27 cellular contexts compared by ENCODE assay signal in the genomic region with DNA sequence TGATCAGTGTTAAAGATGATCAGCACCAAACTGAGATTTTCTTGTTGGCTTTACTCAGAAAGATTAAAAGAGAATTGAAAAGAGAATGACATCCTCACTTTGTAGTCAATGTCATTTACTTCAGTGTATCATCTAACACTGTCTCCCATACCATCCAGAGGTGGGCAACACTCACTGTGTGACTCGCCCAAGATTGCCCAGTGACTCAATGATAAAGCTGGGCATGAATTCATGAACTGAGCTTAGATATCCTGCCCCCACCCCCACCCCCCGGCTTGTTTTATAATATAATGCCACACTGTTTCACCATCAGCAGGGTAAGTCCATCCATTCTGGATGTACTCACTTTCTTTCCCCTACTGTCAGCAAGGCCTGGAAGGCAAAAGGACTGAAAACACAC.
"Had no signal": no experiment of that assay in that cellular context is flagged by ENCODE, and none has a peak within 500 bp of the region (broad histone marks: within the 10 kb centered on the region; RNA-seq: fewer than 3 reads in every experiment).

No MANE protein-coding gene starts in this region.

- H2AFZ ChIP-seq: hepatocyte had no signal

- H3K4me2 ChIP-seq: hepatocyte had no signal

- ATAC-seq: activated CD4-positive, CD25-positive, alpha-beta regulatory T cell treated with anti-CD3 and anti-CD28 coated beads, Interleukin-2, amount 50 U/mL, for 24 hours; activated CD8-positive, alpha-beta T cell treated with anti-CD3 and anti-CD28 coated beads for 36 hours; activated T-cell treated with anti-CD3 and anti-CD28 coated beads, Interleukin-2, amount 50 U/mL, for 4 hours; activated T-helper 17 cell treated with anti-CD3 and anti-CD28 coated beads, Interleukin-2, amount 50 U/mL, for 72 hours; esophagus mucosa; gastrocnemius medialis; heart right ventricle had no signal

- H3K4me3 ChIP-seq: coronary artery, gastrocnemius medialis, heart right ventricle, hepatocyte had no signal

- H3K36me3 ChIP-seq: brain microvascular endothelial cell, gastrocnemius medialis, heart right ventricle, WERI-Rb-1 had no signal

- H3K79me2 ChIP-seq: hepatocyte had no signal

- H3K27me3 ChIP-seq: brain microvascular endothelial cell, gastrocnemius medialis, heart right ventricle, hepatocyte had no signal

- H3K4me1 ChIP-seq: gastrocnemius medialis had no signal

- H3K9me3 ChIP-seq: gastrocnemius medialis, heart right ventricle had no signal

- DNase-seq: activated B cell treated with CpG ODN at 0.5 μM for 24 hours; activated CD4-positive, alpha-beta T cell treated with anti-CD3 and anti-CD28 coated beads for 48 hours; activated CD4-positive, alpha-beta T cell treated with anti-CD3 and anti-CD28 coated beads, Interleukin-2, amount 50 U/mL, for 1 hour; activated CD4-positive, alpha-beta T cell treated with anti-CD3 and anti-CD28 coated beads, Interleukin-2, amount 50 U/mL, for 48 hours; activated CD8-positive, alpha-beta memory T cell treated with anti-CD3 and anti-CD28 coated beads for 24 hours; activated CD8-positive, alpha-beta T cell treated with anti-CD3 and anti-CD28 coated beads for 36 hours; activated effector memory CD4-positive, alpha-beta T cell treated with Interleukin-2 at 50 U/mL for 16 hours; activated gamma-delta T cell treated with Interleukin-2 at 50 U/mL for 16 hours; activated naive CD4-positive, alpha-beta T cell treated with anti-CD3 and anti-CD28 coated beads, Interleukin-2, amount 50 U/mL, for 16 hours; activated naive CD4-positive, alpha-beta T cell treated with Interleukin-2 at 50 U/mL for 16 hours; activated T-cell treated with anti-CD3 and anti-CD28 coated beads, Interleukin-2, amount 50 U/mL, for 4 hours; amniotic stem cell; anterior cingulate cortex; brain microvascular endothelial cell; dermis blood vessel endothelial cell; effector CD8-positive, alpha-beta T cell; foreskin fibroblast; gastrocnemius medialis; glutamatergic neuron; heart right ventricle; T-helper 9 cell; WERI-Rb-1 had no signal

- H3K27ac ChIP-seq: brain microvascular endothelial cell, coronary artery, gastrocnemius medialis, heart right ventricle, hepatocyte, WERI-Rb-1 had no signal
